In the genomic region with DNA sequence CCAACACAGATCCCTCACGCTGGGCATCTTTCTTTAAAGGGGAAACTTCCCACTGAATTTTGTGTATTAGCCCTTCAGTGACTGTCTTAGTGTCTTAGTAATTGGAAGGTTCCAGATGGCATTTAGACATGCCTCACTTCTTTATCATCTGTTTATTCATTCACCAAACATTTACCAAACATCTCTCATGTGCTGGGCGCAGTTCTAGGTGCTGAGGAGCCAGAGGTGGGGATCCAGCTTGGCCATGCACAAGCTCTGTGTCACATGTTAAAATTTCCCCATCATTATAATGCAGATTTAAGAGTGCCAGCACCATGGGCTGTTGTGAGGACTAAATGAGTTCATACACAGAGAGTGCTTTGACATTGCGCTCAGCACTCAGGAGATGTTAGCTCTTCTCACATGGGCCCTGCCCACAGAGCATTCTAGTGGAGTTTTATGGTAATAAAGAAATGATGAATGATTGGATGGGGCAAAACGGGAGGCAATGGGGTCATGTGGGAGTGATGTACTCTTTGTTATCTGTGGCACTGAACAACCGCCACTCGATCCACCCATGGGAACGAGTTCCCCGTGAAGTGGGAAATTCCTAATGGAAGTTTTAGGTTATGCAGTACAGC, we compare ENCODE assay signal across 14 cellular contexts.
DNase-seq lines count a peak whose midpoint lies in the region; TF ChIP-seq lines count a peak whose summit lies in the region.
"Had no signal": no experiment of that assay in that cellular context is flagged by ENCODE, and none has a peak within 500 bp of the region (broad histone marks: within the 10 kb centered on the region; RNA-seq: fewer than 3 reads in every experiment).

No MANE protein-coding gene starts in this region.

- H4K20me1 ChIP-seq in osteoblast (ENCODE audit: insufficient read depth, low read length) (peaks cover 52% of the 10 kb centered on the region), Karpas-422 (ENCODE audit: insufficient read depth, low read depth, low read length) (peaks cover 9% of the 10 kb centered on the region; the same call in 1 of the 2 replicates)

- intact Hi-C loops in esophagus muscularis mucosa (cut with DNase I): loop anchor here (5.0 to 10.0 kb wide), 2 partner anchors 239 to 346 kb away; no protein-coding TSS in a partner anchor

- H3K9me2 ChIP-seq in Karpas-422 (replicated peaks; ENCODE audit: insufficient read depth, low read length): no peaks in the 10 kb centered on the region

- no peaks in the 10 kb centered on the region for H3K79me2 ChIP-seq in osteoblast (ENCODE audit: insufficient read depth, low read length)
- H3K79me2 ChIP-seq in Karpas-422 (ENCODE audit: low read length): no peaks in the 10 kb centered on the region

- no peaks in the 10 kb centered on the region for H3K27me3 ChIP-seq in esophagus muscularis mucosa
- H3K27me3 ChIP-seq in osteoblast (ENCODE audit: insufficient read depth, low read length): no peaks in the 10 kb centered on the region
- no peaks in the 10 kb centered on the region for H3K27me3 ChIP-seq in Karpas-422 (ENCODE audit: low read length)
- H3K27me3 ChIP-seq: adrenal gland had no signal

- 84% methylated on average over 8 of the region's 8 CpGs for WGBS in esophagus muscularis mucosa

- H3K4me3 ChIP-seq in esophagus muscularis mucosa (peak overlapping the region in 1 of 4 donors; percentile 37), osteoblast (ENCODE audit: insufficient read depth, low read length) (no peak overlapping the region), Karpas-422 (ENCODE audit: low read length) (no peak overlapping the region)
- H3K4me3 ChIP-seq: adrenal gland, HAP-1 had no signal

- no peak overlapping the region for H3K9ac ChIP-seq in Karpas-422 (ENCODE audit: low read length)

- no peak for TF ChIP-seq EP300 in esophagus muscularis mucosa (IDR thresholded peaks at IDR 0.05)

- no peaks in the 10 kb centered on the region for H3K9me3 ChIP-seq in esophagus muscularis mucosa
- no peaks in the 10 kb centered on the region for H3K9me3 ChIP-seq in osteoblast (ENCODE audit: low read depth, low read length)
- H3K9me3 ChIP-seq in Karpas-422 (ENCODE audit: low read length): no peaks in the 10 kb centered on the region
- H3K9me3 ChIP-seq: adrenal gland, HAP-1 had no signal

- TF ChIP-seq CTCF in esophagus muscularis mucosa (IDR thresholded peaks at IDR 0.05) (no peak), osteoblast (IDR thresholded peaks at IDR 0.05; ENCODE audit: extremely low read depth, low read depth, low read length) (no peak)

- no peak overlapping the region for H2AFZ ChIP-seq in osteoblast (ENCODE audit: low read length)
- H2AFZ ChIP-seq in Karpas-422 (ENCODE audit: low read length): no peak overlapping the region

- H3K4me2 ChIP-seq in osteoblast (ENCODE audit: insufficient read depth, low read length) (peak overlapping the region; percentile 76), Karpas-422 (ENCODE audit: low read depth, low read length, poor library complexity, severe bottlenecking) (no peak overlapping the region)

- DNase-seq in AG20443 (ENCODE audit: low spot score): peak; percentile 60
- DNase-seq in NCI-H1694 treated with DMSO at 0.1 percent for 48 hours (lab: John Stamatoyannopoulos, UW): peak; percentile 70
- DNase-seq in esophagus muscularis mucosa (ENCODE audit: extremely low spot score): no peak
- no peak for DNase-seq in osteoblast (ENCODE audit: insufficient read length, low spot score, missing footprints)
- DNase-seq in H4 (ENCODE audit: low spot score): no peak
- DNase-seq in SHP77 (lab: John Stamatoyannopoulos, UW): no peak
- DNase-seq in OCI-M2 (lab: John Stamatoyannopoulos, UW; ENCODE audit: unreplicated experiment): no peak
- no peak for DNase-seq in Karpas-422
- DNase-seq: activated CD8-positive, alpha-beta memory T cell treated with anti-CD3 and anti-CD28 coated beads for 24 hours; CD4-positive, alpha-beta memory T cell; NCI-H146; T-helper 2 cell had no signal

- no peak for TF ChIP-seq POLR2A in esophagus muscularis mucosa (IDR thresholded peaks at IDR 0.05; ENCODE audit: low read depth)

- peaks cover 36 to 54% (median 50%) of the 10 kb centered on the region in 4 donors for H3K4me1 ChIP-seq in esophagus muscularis mucosa
- peaks cover 26% of the 10 kb centered on the region for H3K4me1 ChIP-seq in osteoblast (ENCODE audit: insufficient read depth, low read length)
- no peaks in the 10 kb centered on the region for H3K4me1 ChIP-seq in Karpas-422 (ENCODE audit: low read length)

- H3K36me3 ChIP-seq in esophagus muscularis mucosa: no peaks in the 10 kb centered on the region
- H3K36me3 ChIP-seq in osteoblast (ENCODE audit: insufficient read depth, low read length): no peaks in the 10 kb centered on the region
- H3K36me3 ChIP-seq in Karpas-422 (ENCODE audit: insufficient read depth, low read length): no peaks in the 10 kb centered on the region
- H3K36me3 ChIP-seq: adrenal gland, HAP-1 had no signal

- H3K27ac ChIP-seq in esophagus muscularis mucosa (replicated peaks in 1 of 4) (peak overlapping the region in 3 of 4 donors; percentile 23 to 56 (median 50)), osteoblast (ENCODE audit: low read depth, low read length) (no peak overlapping the region), Karpas-422 (ENCODE audit: low read length) (no peak overlapping the region)

Comparison
In these comparisons a context has a peak if more than half of its experiments do, and no peak if none do; other contexts are left out.
1. DNase-seq: peak in AG20443 (single experiment) and NCI-H1694 treated with DMSO at 0.1 percent for 48 hours (single experiment); none in esophagus muscularis mucosa (single experiment), osteoblast (single experiment), H4 (single experiment), SHP77 (0 of 2), OCI-M2 (single experiment) and Karpas-422 (single experiment).
2. H3K27ac ChIP-seq: peak in esophagus muscularis mucosa (3 of 4); none in osteoblast (single experiment) and Karpas-422 (single experiment).